In the genomic region with DNA sequence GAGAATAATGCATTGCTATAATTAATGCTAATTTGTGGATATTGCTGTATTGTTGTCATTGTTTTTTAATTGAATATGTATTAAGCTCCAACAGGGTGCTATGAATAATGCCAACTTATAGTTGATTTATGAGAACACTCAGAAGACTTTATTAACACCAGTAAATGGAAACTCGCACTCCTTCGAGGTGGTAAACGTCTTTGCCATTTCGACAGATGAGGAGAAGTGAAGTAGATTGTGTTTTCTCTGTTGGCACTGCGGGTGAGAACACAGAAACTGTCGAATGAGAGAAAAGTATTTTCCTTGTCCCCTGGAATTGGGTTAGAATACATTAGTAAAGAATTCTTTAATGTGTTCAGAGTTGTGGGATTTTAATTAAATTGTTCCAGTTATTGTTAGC, we compare ENCODE assay signal across 33 cellular contexts.
"Had no signal": no experiment of that assay in that cellular context is flagged by ENCODE, and none has a peak within 500 bp of the region (broad histone marks: within the 10 kb centered on the region; RNA-seq: fewer than 3 reads in every experiment).

No MANE protein-coding gene starts in this region.

- DNase-seq: activated B cell treated with CpG ODN at 0.5 μM for 24 hours; activated CD4-positive, alpha-beta memory T cell treated with anti-CD3 and anti-CD28 coated beads for 36 hours; activated CD4-positive, alpha-beta T cell treated with anti-CD3 and anti-CD28 coated beads for 4 hours; activated CD4-positive, alpha-beta T cell treated with anti-CD3 and anti-CD28 coated beads, Interleukin-2, amount 50 U/mL, for 1 hour; activated CD4-positive, CD25-positive, alpha-beta regulatory T cell treated with anti-CD3 and anti-CD28 coated beads, Interleukin-2, amount 50 U/mL, for 72 hours; activated CD8-positive, alpha-beta memory T cell treated with anti-CD3 and anti-CD28 coated beads, Interleukin-2, amount 50 U/mL, for 4 hours; activated effector memory CD4-positive, alpha-beta T cell treated with Interleukin-2 at 50 U/mL for 16 hours; activated naive CD4-positive, alpha-beta T cell treated with anti-CD3 and anti-CD28 coated beads, Interleukin-2, amount 10 ng/mL, durations not matched to agents 7 days and 5 days; activated naive CD8-positive, alpha-beta T cell treated with anti-CD3 and anti-CD28 coated beads, Interleukin-2, amount 50 U/mL, for 24 hours; activated T-cell treated with anti-CD3 and anti-CD28 coated beads for 4 hours; activated T-cell treated with anti-CD3 and anti-CD28 coated beads, Interleukin-2, amount 50 U/mL, for 48 hours; anterior cingulate cortex; Karpas-422; KBM-7; NCI-H1105; NCI-H1417 treated with DMSO at 0.1 percent for 48 hours; NCI-H187 treated with DMSO at 0.1 percent for 48 hours; NCI-H2081; NCI-H2171 treated with DMSO at 0.1 percent for 48 hours; NCI-H2227 treated with DMSO at 0.1 percent for 48 hours; NCI-H446; NCI-H524; NCI-H69; SHP77; SJCRH30; SW 1271; T-helper 1 cell; T-helper 2 cell; T-helper 9 cell had no signal

- H3K9me3 ChIP-seq: SJCRH30 had no signal

- H3K27ac Mint-ChIP-seq: activated B cell treated with CpG ODN at 0.5 μM for 24 hours; activated CD4-positive, alpha-beta memory T cell treated with anti-CD3 and anti-CD28 coated beads for 36 hours; activated naive CD4-positive, alpha-beta T cell treated with anti-CD3 and anti-CD28 coated beads, Interleukin-2, amount 10 ng/mL, durations not matched to agents 7 days and 5 days; activated naive CD8-positive, alpha-beta T cell; activated naive CD8-positive, alpha-beta T cell treated with anti-CD3 and anti-CD28 coated beads, Interleukin-2, amount 50 U/mL, for 24 hours had no signal

- H3K27me3 Mint-ChIP-seq: activated B cell treated with CpG ODN at 0.5 μM for 24 hours; activated CD4-positive, alpha-beta memory T cell treated with anti-CD3 and anti-CD28 coated beads for 36 hours; activated naive CD4-positive, alpha-beta T cell treated with anti-CD3 and anti-CD28 coated beads, Interleukin-2, amount 10 ng/mL, durations not matched to agents 7 days and 5 days; activated naive CD8-positive, alpha-beta T cell; activated naive CD8-positive, alpha-beta T cell treated with anti-CD3 and anti-CD28 coated beads, Interleukin-2, amount 50 U/mL, for 24 hours had no signal

- H3K4me1 ChIP-seq: SJCRH30 had no signal

- H3K4me3 ChIP-seq: cardiac muscle cell, SJCRH30 had no signal

- H3K36me3 ChIP-seq: cardiac muscle cell, SJCRH30 had no signal

- H3K27ac ChIP-seq: cardiac muscle cell, SJCRH30, VCaP had no signal

- ATAC-seq: activated naive CD8-positive, alpha-beta T cell treated with anti-CD3 and anti-CD28 coated beads, Interleukin-2, amount 50 U/mL, for 24 hours; Panc1 had no signal

- H3K4me3 Mint-ChIP-seq: activated B cell treated with CpG ODN at 0.5 μM for 24 hours; activated CD4-positive, alpha-beta memory T cell treated with anti-CD3 and anti-CD28 coated beads for 36 hours; activated naive CD4-positive, alpha-beta T cell treated with anti-CD3 and anti-CD28 coated beads, Interleukin-2, amount 10 ng/mL, durations not matched to agents 7 days and 5 days; activated naive CD8-positive, alpha-beta T cell; activated naive CD8-positive, alpha-beta T cell treated with anti-CD3 and anti-CD28 coated beads, Interleukin-2, amount 50 U/mL, for 24 hours had no signal

- H3K27me3 ChIP-seq: cardiac muscle cell, SJCRH30 had no signal
